Comparison of ENCODE assay signal across 8 cellular contexts in the genomic region with DNA sequence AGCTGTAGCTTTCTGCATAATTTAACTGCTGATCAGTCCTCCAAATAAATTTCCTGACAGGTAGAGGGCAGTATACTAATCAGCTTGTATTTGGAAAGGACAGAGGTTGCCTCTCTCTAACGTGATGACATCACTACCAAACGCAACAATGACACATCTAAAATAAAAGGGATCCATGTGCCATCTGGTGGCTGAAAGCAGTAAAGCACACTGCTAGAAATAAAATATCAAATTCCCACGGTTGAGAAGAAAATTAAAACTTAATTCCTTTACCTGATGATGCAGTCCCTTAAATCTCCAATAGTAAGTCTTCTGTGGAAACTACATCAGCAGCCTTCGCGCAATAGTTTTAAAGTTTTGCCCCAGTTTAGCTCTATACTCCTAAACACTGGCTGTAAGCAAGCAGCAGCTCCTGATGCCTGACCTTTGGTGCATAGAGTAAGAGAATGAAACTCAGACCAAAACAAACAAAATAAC. TPM values are rescaled to one million over a fixed set of nuclear protein-coding genes. Genes with fewer than 3 reads are reported as not detected.
DNase-seq lines count a peak whose midpoint lies in the region; ATAC-seq, FAIRE-seq and TF ChIP-seq lines count a peak whose summit lies in the region.

No MANE protein-coding gene starts in this region.

- no peak overlapping the region for H3K56ac ChIP-seq in H1 (replicated peaks; ENCODE audit: insufficient read length, low read depth, low read length)

- H2BK120ac ChIP-seq in H1 (replicated peaks; ENCODE audit: low read depth, low read length): no peak overlapping the region

- no peak overlapping the region for H2BK20ac ChIP-seq in H1 (ENCODE audit: low read length)

- no peaks in the 10 kb centered on the region for H3K79me1 ChIP-seq in H1 (ENCODE audit: low read depth, low read length)

- TF ChIP-seq EP300 in H1 (IDR thresholded peaks at IDR 0.05; ENCODE audit: borderline replicate concordance in 1 of 2, low read depth in 2 of 2, low read length in 2 of 2): peak in 1 of 2 experiments; percentile 89; a peak in 2 of 3 replicates

- H3K9me3 Mint-ChIP-seq in Calu3 (ENCODE audit: low read depth, unreplicated experiment) (no peaks in the 10 kb centered on the region), mesothelial cell of epicardium (no peaks in the 10 kb centered on the region)
- H3K9me3 Mint-ChIP-seq in activated CD4-positive, alpha-beta memory T cell treated with anti-CD3 and anti-CD28 coated beads, Interleukin-2, amount 10 ng/mL, durations not matched to agents 7 days and 5 days: no peaks in the 10 kb centered on the region

- no peaks in the 10 kb centered on the region for H3K79me2 ChIP-seq in H1 (ENCODE audit: control insufficient read depth in 1 of 2, insufficient read depth in 2 of 2, low read length in 2 of 2)

- intact Hi-C loops in Calu3 (cut with micrococcal nuclease; ENCODE audit: unreplicated experiment): loop anchor here (1.0 to 10.0 kb wide), 3 partner anchors 162 to 849 kb away; a partner anchor contains a TSS

- H2BK15ac ChIP-seq in H1 (ENCODE audit: low read length): no peak overlapping the region

- H3K4me3 Mint-ChIP-seq in Calu3 (ENCODE audit: low read depth, unreplicated experiment): no peak overlapping the region
- H3K4me3 Mint-ChIP-seq in activated CD4-positive, alpha-beta memory T cell treated with anti-CD3 and anti-CD28 coated beads, Interleukin-2, amount 10 ng/mL, durations not matched to agents 7 days and 5 days: no peak overlapping the region
- H3K4me3 Mint-ChIP-seq in mesothelial cell of epicardium: no peak overlapping the region

- H3K4me3 ChIP-seq in H1 (ENCODE audit: extremely low read depth in 1 of 4, insufficient read depth in 2 of 4, low read depth in 3 of 4, low read length in 4 of 4): no peak overlapping the region

- H3K4ac ChIP-seq in H1 (replicated peaks; ENCODE audit: insufficient read length, low read depth, low read length): no peak overlapping the region

- H4K20me1 ChIP-seq in H1 (replicated peaks in 1 of 2; ENCODE audit: control insufficient read depth in 1 of 2, insufficient read depth in 2 of 2, low read length in 2 of 2): no peaks in the 10 kb centered on the region

- no peak for TF ChIP-seq POLR2A in H1 (IDR thresholded peaks at IDR 0.05; ENCODE audit: control extremely low read depth in 1 of 2, low read depth in 2 of 2, low read length in 2 of 2)

- H4K5ac ChIP-seq in H1 (ENCODE audit: insufficient read length, low read depth, low read length): peak overlapping the region; percentile 18

- peak overlapping the region; percentile 26; the same call in 1 of the 2 replicates for H3K27ac ChIP-seq in H1 (ENCODE audit: low read depth, low read length)

- no peaks in the 10 kb centered on the region for H3K23me2 ChIP-seq in H1 (ENCODE audit: low read depth, low read length)

- BruUV-seq in Calu3 (replicated peaks; lab: Mats Ljungman, UMichigan): no TSS peak

- peak; percentile 99 for FAIRE-seq in H1 (lab: Jason Lieb, UNC)

- no peak overlapping the region for H3K18ac ChIP-seq in H1 (ENCODE audit: extremely low read depth, low read length)

- CTCF ChIA-PET in Calu3 (lab: Charles Lee): interaction anchor here (0.6 to 2.0 kb wide), 23 partner anchors 16 to 874 kb away, joined by 3 to 43 read pairs (median 6); a partner anchor contains a TSS
- CTCF ChIA-PET in activated CD4-positive, alpha-beta memory T cell treated with anti-CD3 and anti-CD28 coated beads, Interleukin-2, amount 10 ng/mL, durations not matched to agents 7 days and 5 days (lab: Charles Lee): interaction anchor here (0.5 to 2.5 kb wide), 51 partner anchors 8 to 916 kb away, joined by 3 to 51 read pairs (median 5); a partner anchor contains a TSS
- CTCF ChIA-PET in H1 (lab: Charles Lee; ENCODE audit: partially characterized antibody): interaction anchor here (0.5 to 3.7 kb wide), 109 partner anchors 8 to 758 kb away, joined by 3 to 43 read pairs (median 5); a partner anchor contains a TSS

- no peak overlapping the region; a peak in 1 of 7 replicates for H3K9ac ChIP-seq in H1 (replicated peaks in 1 of 4; ENCODE audit: extremely low read depth in 1 of 4, low read depth in 3 of 4, low read length in 3 of 4)

- peak; percentile 91 for ATAC-seq in GM21367 (IDR thresholded peaks at IDR 0.05; ENCODE audit: unreplicated experiment)

- H3K27me3 Mint-ChIP-seq in Calu3 (ENCODE audit: unreplicated experiment): no peaks in the 10 kb centered on the region
- H3K27me3 Mint-ChIP-seq in activated CD4-positive, alpha-beta memory T cell treated with anti-CD3 and anti-CD28 coated beads, Interleukin-2, amount 10 ng/mL, durations not matched to agents 7 days and 5 days: no peaks in the 10 kb centered on the region
- H3K27me3 Mint-ChIP-seq in mesothelial cell of epicardium (ENCODE audit: low read depth): no peaks in the 10 kb centered on the region

- no peak overlapping the region for H4K8ac ChIP-seq in H1 (ENCODE audit: extremely low read depth, insufficient read depth, low read length)

- no peak overlapping the region for H2AK5ac ChIP-seq in H1 (ENCODE audit: low read depth, low read length)

- POLR2A ChIA-PET in activated CD4-positive, alpha-beta memory T cell treated with anti-CD3 and anti-CD28 coated beads, Interleukin-2, amount 10 ng/mL, durations not matched to agents 7 days and 5 days (lab: Charles Lee): interaction anchor here (0.6 to 1.7 kb wide), 10 partner anchors 16 to 1165 kb away, joined by 3 to 17 read pairs (median 4); a partner anchor contains a TSS
- POLR2A ChIA-PET in H1 (lab: Charles Lee; ENCODE audit: partially characterized antibody): interaction anchor here (0.9 to 1.5 kb wide), 6 partner anchors 51 to 341 kb away, joined by 3 to 6 read pairs (median 3); a partner anchor contains a TSS

- no peak overlapping the region for H3K14ac ChIP-seq in H1 (ENCODE audit: insufficient read length)

- TF ChIP-seq RAD21 in H1 (IDR thresholded peaks at IDR 0.05 in 1 of 2, conservative IDR thresholded peaks at IDR 0.05 in 1 of 2; ENCODE audit: low read depth in 2 of 2, low read length in 2 of 2): peak; percentile 55 to 65

- H3K36me3 Mint-ChIP-seq in Calu3 (ENCODE audit: insufficient read depth, unreplicated experiment) (peaks cover 34% of the 10 kb centered on the region), mesothelial cell of epicardium (peaks cover 6% of the 10 kb centered on the region)
- peaks cover 87% of the 10 kb centered on the region for H3K36me3 Mint-ChIP-seq in activated CD4-positive, alpha-beta memory T cell treated with anti-CD3 and anti-CD28 coated beads, Interleukin-2, amount 10 ng/mL, durations not matched to agents 7 days and 5 days (ENCODE audit: low read depth)

- H3K4me2 ChIP-seq in H1 (ENCODE audit: insufficient read depth in 1 of 2, low read depth in 2 of 2, low read length in 2 of 2): no peak overlapping the region

- no peaks in the 10 kb centered on the region for H3K9me3 ChIP-seq in H1 (ENCODE audit: insufficient read depth in 2 of 2, low read depth in 1 of 2, low read length in 1 of 2)

- DNase-seq in Calu3 (peak; percentile 78), HS-27A (ENCODE audit: low read depth) (peak; percentile 61), NCI-H82 (lab: John Stamatoyannopoulos, UW) (peak; percentile 93), H1 (ENCODE audit: low read depth in 1 of 2, low spot score in 2 of 2) (peak; percentile 56 to 62), mesothelial cell of epicardium (ENCODE audit: low spot score in 2 of 2, unreplicated experiment in 2 of 2) (peak in 1 of 2 experiments; percentile 53)
- peak; percentile 68 for DNase-seq in activated CD4-positive, alpha-beta memory T cell treated with anti-CD3 and anti-CD28 coated beads, Interleukin-2, amount 10 ng/mL, durations not matched to agents 7 days and 5 days
- DNase-seq in stimulated activated CD8-positive, alpha-beta memory T cell treated with anti-CD3 and anti-CD28 coated beads, Interleukin-4, amount 100 ng/mL, for 24 hours (ENCODE audit: low read depth): peak; percentile 26

- no peak overlapping the region for H2BK12ac ChIP-seq in H1 (ENCODE audit: low read depth, low read length)

- peak overlapping the region; percentile 72 for H3K27ac Mint-ChIP-seq in Calu3 (ENCODE audit: unreplicated experiment)
- peak overlapping the region; percentile 79 for H3K27ac Mint-ChIP-seq in activated CD4-positive, alpha-beta memory T cell treated with anti-CD3 and anti-CD28 coated beads, Interleukin-2, amount 10 ng/mL, durations not matched to agents 7 days and 5 days
- peak overlapping the region; percentile 85 for H3K27ac Mint-ChIP-seq in mesothelial cell of epicardium

- TF ChIP-seq CTCF in Calu3 (IDR thresholded peaks at IDR 0.05; ENCODE audit: unreplicated experiment) (peak; percentile 92), H1 (IDR thresholded peaks at IDR 0.05; ENCODE audit: control extremely low read depth in 1 of 3, insufficient read depth in 1 of 3, low read depth in 1 of 3, low read length in 3 of 3) (peak in 2 of 3 experiments; percentile 96; a peak in 3 of 4 replicates), mesothelial cell of epicardium (IDR thresholded peaks at IDR 0.05; ENCODE audit: unreplicated experiment) (peak; percentile 96)

- peaks cover 2 to 16% (median 4%) of the 10 kb centered on the region in 4 experiments; a peak in 6 of 8 replicates for H3K36me3 ChIP-seq in H1 (ENCODE audit: control insufficient read depth in 2 of 4, insufficient read depth in 4 of 4, low read length in 3 of 4)

- no peaks in the 10 kb centered on the region for H3K27me3 ChIP-seq in H1 (replicated peaks in 1 of 4; ENCODE audit: control insufficient read depth in 3 of 4, extremely low read depth in 1 of 4, insufficient read depth in 3 of 4, low read length in 3 of 4)

- peaks cover 0 to 7% (median 3%) of the 10 kb centered on the region in 4 experiments; a peak in 4 of 7 replicates for H3K4me1 ChIP-seq in H1 (replicated peaks in 1 of 4; ENCODE audit: control insufficient read depth in 3 of 4, insufficient read depth in 4 of 4, low read length in 3 of 4)

- H3K23ac ChIP-seq in H1 (ENCODE audit: insufficient read length): no peak overlapping the region

- H2AFZ ChIP-seq in H1 (ENCODE audit: low read length): no peak overlapping the region

- H3K4me1 Mint-ChIP-seq in Calu3 (ENCODE audit: low read depth, unreplicated experiment) (peaks cover 33% of the 10 kb centered on the region), mesothelial cell of epicardium (peaks cover 18% of the 10 kb centered on the region)
- peaks cover 40% of the 10 kb centered on the region for H3K4me1 Mint-ChIP-seq in activated CD4-positive, alpha-beta memory T cell treated with anti-CD3 and anti-CD28 coated beads, Interleukin-2, amount 10 ng/mL, durations not matched to agents 7 days and 5 days

- H2BK5ac ChIP-seq in H1 (ENCODE audit: low read depth, low read length): no peak overlapping the region; the same call in 1 of the 2 replicates

- WGBS in H1 (ENCODE audit: extremely low coverage in 1 of 2, insufficient coverage in 1 of 2, insufficient read length in 1 of 2, insufficient replicate concordance in 2 of 2, low coverage in 1 of 2, low lambda C conversion rate in 2 of 2, missing lambda C conversion rate in 1 of 2), 2 experiments: 19% methylated on average over 5 of the region's 5 CpGs; no CpG with 5 or more reads in 1 of the 2 experiments

- no peak overlapping the region for H4K91ac ChIP-seq in H1 (replicated peaks; ENCODE audit: insufficient read length, low read length)

RNA-seq across cellular contexts. Expression of a gene that starts 54.5 kb away (rescaled TPM):
- total RNA-seq in Calu3 (2022) (176 and 219 TPM in 2 replicates), mesothelial cell of epicardium (43.0 to 43.9 TPM (median 43.6 TPM) in 3 replicates)
- 100 to 1,000 TPM; 317 to 323 TPM for total RNA-seq in activated CD4-positive, alpha-beta memory T cell treated with anti-CD3 and anti-CD28 coated beads, Interleukin-2, amount 10 ng/mL, durations not matched to agents 7 days and 5 days
- total RNA-seq in H1 (2021; fragmentation: NEBNext Ultra II Directional; extraction: Animal tissue kit (Norgen Biotek cat#: 25700)): 107 and 114 TPM in 2 replicates
- polyA plus RNA-seq in H1 (2011; rRNA removed): 61.2 and 70.9 TPM in 2 replicates
- 48.9 TPM for polyA plus RNA-seq in H1 (2011; cell fraction: cytosol; rRNA removed)
- polyA plus RNA-seq in H1 (2011; cell fraction: nucleus; rRNA removed): 141 TPM
- 75.5 to 89.0 TPM (median 87.1 TPM) in 4 replicates for polyA plus RNA-seq in H1 (2012, experiment 1 of 2)
- 29.3 TPM for polyA plus RNA-seq in H1 (2012, experiment 2 of 2)
- 88.0 TPM for polyA plus RNA-seq in H1 (2013, experiment 1 of 2)
- polyA plus RNA-seq in H1 (2013, experiment 2 of 2): 97.4 TPM
- polyA minus RNA-seq in H1 (2011; rRNA and poly(A)+ RNA removed): 87.4 and 92.8 TPM in 2 replicates
- 48.5 TPM for polyA minus RNA-seq in H1 (2011; cell fraction: cytosol; rRNA and poly(A)+ RNA removed)
- 88.3 TPM for polyA minus RNA-seq in H1 (2011; cell fraction: nucleus; rRNA and poly(A)+ RNA removed)
